In genomic region chr2:85924522-85924921, GRCh38 we compare ENCODE assay signal across 10 cellular contexts. TPM values are rescaled to one million over a fixed set of nuclear protein-coding genes. Genes with fewer than 3 reads are reported as not detected.
DNase-seq lines count a peak whose midpoint lies in the region; ATAC-seq and TF ChIP-seq lines count a peak whose summit lies in the region.
"Had no signal": no experiment of that assay in that cellular context is flagged by ENCODE, and none has a peak within 500 bp of the region (broad histone marks: within the 10 kb centered on the region; RNA-seq: fewer than 3 reads in every experiment).

No MANE protein-coding gene starts in this region.

- no peak for TF ChIP-seq CTCF in foreskin keratinocyte (conservative IDR thresholded peaks at IDR 0.05)
- no peak for TF ChIP-seq CTCF in sigmoid colon (IDR thresholded peaks at IDR 0.05)
- TF ChIP-seq CTCF in WERI-Rb-1 (IDR thresholded peaks at IDR 0.05; ENCODE audit: low read depth, low read length) = no peak

- no peak for TF ChIP-seq POLR2A in sigmoid colon (IDR thresholded peaks at IDR 0.05)

- H3K4me1 ChIP-seq in foreskin keratinocyte (peaks cover 12% of the 10 kb centered on the region), sigmoid colon (peaks cover 0 to 16% (median 10%) of the 10 kb centered on the region in 4 donors)

- peak; percentile 54 for DNase-seq in EH (ENCODE audit: low read depth)
- DNase-seq in T1000 (lab: John Stamatoyannopoulos, UW) = peak; percentile 20
- DNase-seq in foreskin keratinocyte = peak in 1 of 2 donors; percentile 51
- DNase-seq in sigmoid colon = peak; percentile 85
- no peak for DNase-seq in NCI-H1105 treated with DMSO at 0.1 percent for 48 hours (lab: John Stamatoyannopoulos, UW)
- no peak for DNase-seq in WERI-Rb-1
- DNase-seq: effector memory CD4-positive, alpha-beta T cell had no signal

- no peak overlapping the region for H3K4me3 ChIP-seq in sigmoid colon
- no peak overlapping the region for H3K4me3 ChIP-seq in WERI-Rb-1 (ENCODE audit: low read depth, low read length)

- H3K36me3 ChIP-seq in sigmoid colon = no peaks in the 10 kb centered on the region
- H3K36me3 ChIP-seq in WERI-Rb-1 = no peaks in the 10 kb centered on the region

- 47 to 59% methylated on average over 4 of the region's 4 CpGs for WGBS in sigmoid colon, 2 donors

- H3K27ac ChIP-seq in foreskin keratinocyte (no peak overlapping the region), sigmoid colon (peak overlapping the region; percentile 54 to 77 (median 56)), WERI-Rb-1 (no peak overlapping the region)

- intact Hi-C loops in sigmoid colon (cut with DNase I) = no loop called here

- H3K27me3 ChIP-seq in foreskin keratinocyte (no peaks in the 10 kb centered on the region), sigmoid colon (no peaks in the 10 kb centered on the region), WERI-Rb-1 (ENCODE audit: insufficient read depth, low read depth, severe bottlenecking) (no peaks in the 10 kb centered on the region)

- no peaks in the 10 kb centered on the region for H3K9me3 ChIP-seq in sigmoid colon
- H3K9me3 ChIP-seq in WERI-Rb-1 (ENCODE audit: severe bottlenecking) = no peaks in the 10 kb centered on the region

- peak in 2 of 4 donors; percentile 11 to 77 for TF ChIP-seq EP300 in sigmoid colon (IDR thresholded peaks at IDR 0.05)

- peak; percentile 44 for ATAC-seq in foreskin keratinocyte
- no peak for ATAC-seq in GM21526 (IDR thresholded peaks at IDR 0.05; ENCODE audit: low FRiP score, unreplicated experiment)
- ATAC-seq in HG02763 (IDR thresholded peaks at IDR 0.05; ENCODE audit: unreplicated experiment) = no peak
- ATAC-seq: HCT116 had no signal

RNA-seq across cellular contexts. Expression of gene ST3GAL5, which starts 35.7 kb away (rescaled TPM):
- total RNA-seq in foreskin keratinocyte = 30.1 and 36.1 TPM in 2 replicates
- 19.8 and 21.8 TPM in 2 replicates for polyA plus RNA-seq in foreskin keratinocyte
- total RNA-seq in sigmoid colon = 10 to 100 TPM; 16.1 to 24.2 (median 17.9) TPM
- polyA plus RNA-seq in sigmoid colon = 1 to 10 TPM; 2.8 to 9.7 (median 8.4) TPM

Comparison
In these comparisons a context has a peak if more than half of its experiments do, and no peak if none do; other contexts are left out.
1. DNase-seq: peak in EH (single experiment), T1000 (single experiment) and sigmoid colon (single experiment); none in NCI-H1105 treated with DMSO at 0.1 percent for 48 hours (single experiment) and WERI-Rb-1 (single experiment).
2. H3K27ac ChIP-seq: peak in sigmoid colon (4 of 4); none in foreskin keratinocyte (single experiment) and WERI-Rb-1 (single experiment).